1 cellular context compared by ENCODE assay signal in the genomic region with DNA sequence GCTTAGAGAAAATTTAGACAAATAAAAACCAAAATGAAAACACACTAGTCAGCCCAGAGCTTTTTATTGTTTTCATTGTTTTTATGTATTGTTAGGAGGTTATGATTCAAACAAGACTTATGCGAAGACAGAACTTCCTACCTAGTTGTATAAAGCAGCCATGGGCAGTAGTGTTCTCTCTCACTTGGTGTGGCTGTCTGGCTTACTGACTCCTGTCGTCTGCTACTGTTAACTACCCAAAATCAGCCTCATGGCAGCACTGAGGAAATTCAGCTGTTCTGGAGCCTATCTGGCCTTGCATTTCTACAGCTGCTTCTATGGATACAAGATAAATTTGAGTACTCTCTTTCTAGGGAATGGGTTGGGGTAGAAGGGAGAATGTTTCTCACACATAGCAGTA.
TF ChIP-seq lines count a peak whose summit lies in the region.

No MANE protein-coding gene starts in this region.

TF ChIP-seq in endothelial cell of umbilical vein, 7 proteins besides CTCF, POLR2A, EP300 and RAD21:
- TF ChIP-seq, protein P1, sequence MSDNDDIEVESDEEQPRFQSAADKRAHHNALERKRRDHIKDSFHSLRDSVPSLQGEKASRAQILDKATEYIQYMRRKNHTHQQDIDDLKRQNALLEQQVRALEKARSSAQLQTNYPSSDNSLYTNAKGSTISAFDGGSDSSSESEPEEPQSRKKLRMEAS (IDR thresholded peaks at IDR 0.05; ENCODE audit: insufficient read depth, insufficient read length): no peak
- TF ChIP-seq EZH2 (IDR thresholded peaks at IDR 0.05; ENCODE audit: borderline replicate concordance, low read depth, low read length, severe bottlenecking): no peak
- no peak for TF ChIP-seq MYC (IDR thresholded peaks at IDR 0.05; ENCODE audit: low read depth, low read length)
- TF ChIP-seq POLR2AphosphoS5 (IDR thresholded peaks at IDR 0.05; ENCODE audit: insufficient read depth, low read depth, low read length): no peak
